1 cellular context compared by ENCODE assay signal in genomic region chr9:35726876-35727438, GRCh38.
TF ChIP-seq lines count a peak whose summit lies in the region.

No MANE protein-coding gene starts in this region.

TF ChIP-seq in WTC11, 78 proteins besides CTCF, POLR2A, EP300 and RAD21 (continued from another document):
- TF ChIP-seq ZNF512 (CRISPR knock-in tag; IDR thresholded peaks at IDR 0.05; ENCODE audit: borderline replicate concordance): no peak
- TF ChIP-seq ZBTB21 (CRISPR knock-in tag; IDR thresholded peaks at IDR 0.05; ENCODE audit: borderline replicate concordance): no peak
- no peak for TF ChIP-seq ZNF121 (CRISPR knock-in tag; IDR thresholded peaks at IDR 0.05)
- no peak for TF ChIP-seq GABPB1 (CRISPR knock-in tag; IDR thresholded peaks at IDR 0.05)
